1 cellular context compared by ENCODE assay signal in genomic region chr10:106711313-106711906, GRCh38.
TF ChIP-seq lines count a peak whose summit lies in the region.

No MANE protein-coding gene starts in this region.

TF ChIP-seq in GM23338, 12 proteins besides CTCF, POLR2A, EP300 and RAD21 (continued from another document):
- no peak for TF ChIP-seq ETS1 (IDR thresholded peaks at IDR 0.05)
